1 cellular context compared by ENCODE assay signal in genomic region chr1:54376085-54377039, GRCh38.
TF ChIP-seq lines count a peak whose summit lies in the region.

No MANE protein-coding gene starts in this region.

TF ChIP-seq in K562, 482 proteins besides CTCF, POLR2A, EP300 and RAD21 (continued from another document and continues in another):
- TF ChIP-seq PBX2 (CRISPR knock-in tag; IDR thresholded peaks at IDR 0.05; ENCODE audit: low read depth) (no peak), PBX2 (tag; conservative IDR thresholded peaks at IDR 0.05; ENCODE audit: low read depth) (no peak; the same call in 1 of the 2 replicates), YY1 (IDR thresholded peaks at IDR 0.05; ENCODE audit: borderline replicate concordance in 1 of 3, control insufficient read depth in 1 of 3, extremely low read depth in 1 of 3, insufficient read depth in 3 of 3, insufficient read length in 1 of 3, insufficient replicate concordance in 2 of 3, low read depth in 1 of 3, low read length in 2 of 3) (no peak), ZFX (CRISPR knock-in tag; IDR thresholded peaks at IDR 0.05) (peak; percentile 24; the same call in 1 of the 2 replicates), THAP7 (CRISPR knock-in tag; IDR thresholded peaks at IDR 0.05) (no peak), OTX1 (CRISPR knock-in tag; IDR thresholded peaks at IDR 0.05) (no peak), SNRNP70 (optimal IDR thresholded peaks at IDR 0.05; ENCODE audit: low read depth, low read length) (no peak), POLR2AphosphoS2 (IDR thresholded peaks at IDR 0.05; ENCODE audit: low read length) (no peak), ATF1 (CRISPR knock-in tag; IDR thresholded peaks at IDR 0.05) (no peak), ATF1 (tag; IDR thresholded peaks at IDR 0.05) (peak; percentile 65; the same call in 1 of the 2 replicates), CHAMP1 (IDR thresholded peaks at IDR 0.05) (no peak), DEAF1 (CRISPR knock-in tag; IDR thresholded peaks at IDR 0.05) (no peak), CREM (IDR thresholded peaks at IDR 0.05; ENCODE audit: low read depth) (0 out of 2 replicates have a peak, but pooled peaks have one; percentile 15), NONO (IDR thresholded peaks at IDR 0.05; ENCODE audit: low read depth in 2 of 2, low read length in 1 of 2) (no peak), ZNF212 (CRISPR knock-in tag; IDR thresholded peaks at IDR 0.05) (no peak), TFE3 (CRISPR knock-in tag; IDR thresholded peaks at IDR 0.05) (no peak), NKRF (IDR thresholded peaks at IDR 0.05; ENCODE audit: borderline replicate concordance) (no peak), NFATC3 (IDR thresholded peaks at IDR 0.05) (no peak), UBTF (IDR thresholded peaks at IDR 0.05; ENCODE audit: borderline replicate concordance in 1 of 2, low read depth in 2 of 2, low read length in 2 of 2) (no peak; a peak in 1 of 4 replicates), ZNF785 (CRISPR knock-in tag; IDR thresholded peaks at IDR 0.05) (no peak), MITF (IDR thresholded peaks at IDR 0.05) (no peak), RNF2 (IDR thresholded peaks at IDR 0.05) (no peak), CREB3 (tag; conservative IDR thresholded peaks at IDR 0.05; ENCODE audit: low read depth) (no peak), ZNF586 (CRISPR knock-in tag; conservative IDR thresholded peaks at IDR 0.05) (no peak), ELK3 (CRISPR knock-in tag; IDR thresholded peaks at IDR 0.05) (no peak), ASH1L (IDR thresholded peaks at IDR 0.05; ENCODE audit: borderline replicate concordance, low read depth, partially characterized antibody) (no peak), SP2 (IDR thresholded peaks at IDR 0.05; ENCODE audit: extremely low read depth, low read depth, low read length, poor library complexity, severe bottlenecking) (no peak), ZZZ3 (IDR thresholded peaks at IDR 0.05) (no peak), RHOXF2B (CRISPR knock-in tag; conservative IDR thresholded peaks at IDR 0.05) (no peak), PML (IDR thresholded peaks at IDR 0.05; ENCODE audit: low read length) (no peak), ZNF316 (IDR thresholded peaks at IDR 0.05) (0 out of 2 replicates have a peak, but pooled peaks have one; percentile 45), FOXJ3 (CRISPR knock-in tag; IDR thresholded peaks at IDR 0.05) (no peak), EGR1 (conservative IDR thresholded peaks at IDR 0.05) (peak; percentile 74)
